8 cellular contexts compared by ENCODE assay signal in the genomic region with DNA sequence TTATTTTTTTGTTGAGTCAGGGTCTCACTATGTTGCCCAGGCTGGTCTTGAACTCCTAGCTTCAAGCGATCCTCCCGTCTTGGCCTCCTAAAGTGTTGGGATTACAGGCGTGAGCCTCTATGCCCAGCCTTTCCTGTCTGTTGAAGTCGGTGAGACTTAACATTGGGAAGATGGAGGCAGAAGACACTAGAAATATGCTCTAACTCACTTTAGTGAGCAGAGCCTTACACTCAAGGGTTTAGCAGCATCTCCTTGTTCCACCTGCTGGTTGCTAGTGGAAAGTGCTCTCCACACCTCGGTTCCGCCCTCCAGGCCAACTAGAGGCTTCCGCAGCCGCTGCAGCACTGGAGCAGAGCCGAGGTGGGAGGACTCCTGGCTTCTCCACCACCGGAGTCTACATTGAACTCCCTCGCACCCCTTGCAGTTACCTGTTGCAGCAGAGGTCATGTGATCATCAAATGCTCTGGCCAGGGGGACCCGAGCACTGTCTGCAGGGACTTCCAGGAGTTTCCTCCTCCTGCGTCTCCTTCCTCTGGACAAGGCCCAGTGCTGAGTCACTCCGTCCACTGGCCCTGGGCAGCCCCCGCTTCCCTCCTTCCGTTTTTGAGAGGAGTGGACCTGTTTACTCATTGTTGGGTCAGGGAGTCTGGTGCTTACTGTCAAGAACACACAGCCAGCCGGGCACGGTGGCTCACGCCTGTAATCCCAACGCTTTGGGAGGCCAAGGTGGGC. TPM values are rescaled to one million over a fixed set of nuclear protein-coding genes. Genes with fewer than 3 reads are reported as not detected.
DNase-seq lines count a peak whose midpoint lies in the region; TF ChIP-seq lines count a peak whose summit lies in the region.

No MANE protein-coding gene starts in this region.

- no peak overlapping the region for H3K4me3 ChIP-seq in NB4 (ENCODE audit: low read depth, low read length)

- H3K27ac Mint-ChIP-seq in brain: peak overlapping the region in 1 of 5 experiments; percentile 50

- peaks cover 10% of the 10 kb centered on the region for H3K4me1 Mint-ChIP-seq in brain

- TF ChIP-seq POLR2A in NB4 (IDR thresholded peaks at IDR 0.05; ENCODE audit: extremely low read depth, insufficient read length): no peak

- H3K4me3 Mint-ChIP-seq in brain: no peak overlapping the region

- H3K36me3 Mint-ChIP-seq in brain: no peaks in the 10 kb centered on the region

- POLR2A ChIA-PET in GM10248 (lab: Yijun Ruan, JAX) (no interaction called here), HEK293T (lab: Yijun Ruan, JAX) (no interaction called here)

- peaks cover 4% of the 10 kb centered on the region for H3K27me3 Mint-ChIP-seq in brain

- CTCF ChIA-PET in GM10248 (lab: Yijun Ruan, JAX): interaction anchor here (0.7 to 1.6 kb wide), 24 partner anchors 9 to 248 kb away, joined by 3 to 14 read pairs (median 4); partner anchors contain the start of genes ARPC3, FAM216A and GPN3
- CTCF ChIA-PET in HEK293T (lab: Yijun Ruan, JAX): interaction anchor here (0.7 kb wide), 1 partner anchor 238 kb away, joined by 4 read pairs; no protein-coding TSS in a partner anchor

- DNase-seq in GM10248 (ENCODE audit: extremely low spot score) (peak; percentile 86), HEK293T (ENCODE audit: extremely low spot score) (peak; percentile 79), NB4 (ENCODE audit: low read depth) (peak; percentile 96), UCSD-AML1 (lab: John Stamatoyannopoulos, UW; ENCODE audit: unreplicated experiment) (peak; percentile 83), islet precursor cell (peak; percentile 94), NCI-H2081 treated with DMSO at 0.1 percent for 48 hours (lab: John Stamatoyannopoulos, UW) (no peak)
- peak; percentile 52 to 59 for DNase-seq in stimulated activated CD4-positive, alpha-beta T cell treated with anti-CD3 and anti-CD28 coated beads, Interleukin-15, amount 100 ng/mL, for 1 hour (ENCODE audit: low read depth in 1 of 2, low spot score in 1 of 2)

- TF ChIP-seq CTCF in GM10248 (IDR thresholded peaks at IDR 0.05; ENCODE audit: control extremely low read depth, extremely low read depth, low read depth, missing control alignments) (peak; percentile 80), NB4 (IDR thresholded peaks at IDR 0.05; ENCODE audit: low read depth, low read length) (peak; percentile 93), brain (conservative IDR thresholded peaks at IDR 0.05) (peak; percentile 60 to 66)

- H3K9me3 Mint-ChIP-seq in brain: peaks cover 0 to 2% (median 0%) of the 10 kb centered on the region in 5 experiments

TF ChIP-seq in HEK293T, 16 proteins besides CTCF, POLR2A, EP300 and RAD21:
- no peak for TF ChIP-seq NFRKB (IDR thresholded peaks at IDR 0.05)
- no peak for TF ChIP-seq ELF4 (IDR thresholded peaks at IDR 0.05)
- no peak for TF ChIP-seq FOXK2 (IDR thresholded peaks at IDR 0.05)
- TF ChIP-seq SUZ12 (IDR thresholded peaks at IDR 0.05): no peak
- TF ChIP-seq L3MBTL2 (conservative IDR thresholded peaks at IDR 0.05): no peak

RNA-seq across cellular contexts. Expression of gene HVCN1, which starts 9.4 kb away (rescaled TPM):
- polyA plus RNA-seq in brain (ENCODE audit: insufficient read depth, low read depth, low replicate concordance): 7.7 TPM

RNA-seq across cellular contexts. Expression of gene PPP1CC, which starts 44.4 kb away (rescaled TPM):
- polyA plus RNA-seq in brain (ENCODE audit: insufficient read depth, low read depth, low replicate concordance): 65.4 TPM
